Comparison of ENCODE assay signal across 17 cellular contexts in genomic region chr7:31791881-31792280, GRCh38.
DNase-seq lines count a peak whose midpoint lies in the region; TF ChIP-seq lines count a peak whose summit lies in the region.
"Had no signal": no experiment of that assay in that cellular context is flagged by ENCODE, and none has a peak within 500 bp of the region (broad histone marks: within the 10 kb centered on the region; RNA-seq: fewer than 3 reads in every experiment).

No MANE protein-coding gene starts in this region.

- peak; percentile 78 for DNase-seq in EH (ENCODE audit: low read depth)
- DNase-seq in HCEC 1CT, result peak; percentile 68
- DNase-seq in adipocyte (ENCODE audit: low read depth), result peak; percentile 9
- DNase-seq in foreskin melanocyte, result peak; percentile 70
- DNase-seq in GM13977 (ENCODE audit: low spot score), result no peak
- DNase-seq in NCI-H2029 (lab: John Stamatoyannopoulos, UW), result no peak
- DNase-seq in NK-92 treated with Interleukin-12 subunit alpha and Interleukin-12 subunit beta, amount 100 ng/mL, for 24 hours (lab: John Stamatoyannopoulos, UW), result no peak
- no peak for DNase-seq in activated naive CD4-positive, alpha-beta T cell treated with Interleukin-2 at 50 U/mL for 16 hours
- DNase-seq: BE2C, DMS79, KG1, NCI-H1694, NCI-H446 treated with DMSO at 0.1 percent for 48 hours, NCI-H69, SIG-M5 had no signal

- peaks cover 26% of the 10 kb centered on the region for H3K4me1 ChIP-seq in adipocyte (ENCODE audit: control insufficient read depth, insufficient read depth, low read length)
- H3K4me1 ChIP-seq: A549, BE2C had no signal

- H3K27me3 ChIP-seq in adipocyte (replicated peaks; ENCODE audit: control insufficient read depth, insufficient read depth, low read length), result no peaks in the 10 kb centered on the region
- H3K27me3 ChIP-seq: BE2C had no signal

- TF ChIP-seq CTCF in GM13977 (IDR thresholded peaks at IDR 0.05; ENCODE audit: extremely low read depth, insufficient read depth, missing control alignments), result no peak

- no peak overlapping the region for H3K9ac ChIP-seq in adipocyte (ENCODE audit: low read length)

- in situ Hi-C loops in GM13977 (cut with MboI; ENCODE audit: low pct_unique_long_range_greater_than_20kb, low sequenced_read_pairs, unreplicated experiment), result no loop called here

- no peak overlapping the region for H3K4me3 ChIP-seq in adipocyte (ENCODE audit: low read length)
- H3K4me3 ChIP-seq: A549, GM23338 had no signal

- peaks cover 3% of the 10 kb centered on the region for H3K36me3 ChIP-seq in adipocyte (ENCODE audit: control insufficient read depth, insufficient read depth, low read length, severe bottlenecking)
- H3K36me3 ChIP-seq: BE2C had no signal

- H3K9me3 ChIP-seq in adipocyte (ENCODE audit: control insufficient read depth, low read length), result no peaks in the 10 kb centered on the region
- H3K9me3 ChIP-seq: A549, BE2C had no signal

Comparison
In these comparisons a context has a peak if more than half of its experiments do, and no peak if none do; other contexts are left out.
1. DNase-seq: peak in EH (single experiment), HCEC 1CT (single experiment), adipocyte (single experiment) and foreskin melanocyte (single experiment); none in GM13977 (single experiment), NCI-H2029 (single experiment), NK-92 treated with Interleukin-12 subunit alpha and Interleukin-12 subunit beta, amount 100 ng/mL, for 24 hours (single experiment) and activated naive CD4-positive, alpha-beta T cell treated with Interleukin-2 at 50 U/mL for 16 hours (single experiment).